19 cellular contexts compared by ENCODE assay signal in the genomic region with DNA sequence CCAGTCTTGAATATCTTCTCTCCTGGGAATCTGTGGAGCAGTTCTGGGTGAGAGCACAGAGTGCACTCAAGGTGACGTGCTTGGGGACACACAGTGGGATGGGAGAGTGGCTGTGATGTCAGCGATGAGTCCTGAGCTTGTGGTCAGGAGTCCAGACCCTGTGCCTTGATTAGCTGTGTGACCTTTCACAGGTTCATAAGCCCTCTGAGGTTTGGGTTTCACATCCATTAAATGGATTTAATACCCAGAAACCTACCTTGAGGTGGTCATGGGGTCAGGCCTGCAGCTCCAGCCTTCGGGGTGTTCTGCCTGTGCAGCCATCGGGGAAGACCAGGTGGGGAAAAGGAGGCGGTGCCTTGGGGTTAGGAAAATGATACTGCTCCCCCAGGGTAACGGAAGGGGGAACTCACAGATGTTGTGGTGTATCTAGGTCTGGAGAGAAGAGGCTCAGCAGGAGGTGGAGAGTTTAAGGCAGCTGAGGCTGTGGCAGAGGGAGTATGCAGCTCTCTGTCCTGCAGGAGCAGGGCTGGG. TPM values are rescaled to one million over a fixed set of nuclear protein-coding genes. Genes with fewer than 3 reads are reported as not detected.
DNase-seq lines count a peak whose midpoint lies in the region; ATAC-seq, FAIRE-seq and TF ChIP-seq lines count a peak whose summit lies in the region.
"Had no signal": no experiment of that assay in that cellular context is flagged by ENCODE, and none has a peak within 500 bp of the region (broad histone marks: within the 10 kb centered on the region; RNA-seq: fewer than 3 reads in every experiment).

No MANE protein-coding gene starts in this region.

- DNase-seq in OCI-LY7 (ENCODE audit: low spot score) (peak; percentile 17), frontal cortex (ENCODE audit: low spot score in 2 of 2) (no peak), T1000 (lab: John Stamatoyannopoulos, UW) (no peak), NCI-H1417 treated with DMSO at 0.1 percent for 48 hours (lab: John Stamatoyannopoulos, UW) (no peak), type B pancreatic cell (ENCODE audit: extremely low spot score, unreplicated experiment) (no peak)
- DNase-seq: activated CD4-positive, alpha-beta T cell treated with anti-CD3 and anti-CD28 coated beads, Interleukin-2, amount 10 ng/mL, durations not matched to agents 24 days and 14 days; activated naive CD8-positive, alpha-beta T cell treated with anti-CD3 and anti-CD28 coated beads, Interleukin-2, amount 10 ng/mL, durations not matched to agents 7 days and 5 days; activated T-cell treated with anti-CD3 and anti-CD28 coated beads, Interleukin-2, amount 50 U/mL, for 1 hour; Caco-2; H7; midbrain; NCI-H1436 treated with DMSO at 0.1 percent for 48 hours; NCI-H524 treated with DMSO at 0.1 percent for 48 hours; ovary had no signal

- CTCF ChIA-PET in OCI-LY7 (lab: Charles Lee; ENCODE audit: unreplicated experiment): no interaction called here

- no peak for FAIRE-seq in frontal cortex (lab: Jason Lieb, UNC)

- H3K4me2 ChIP-seq in BLaER1 treated with 17β-estradiol and CSF1 and Interleukin-3, amounts not matched to agents 10 nM and 100 nM: peak overlapping the region in 10 of 11 experiments; percentile 41 to 91 (median 78); a peak in 19 of 22 replicates
- H3K4me2 ChIP-seq in OCI-LY7 (ENCODE audit: low read length): no peak overlapping the region

- H3K4me1 Mint-ChIP-seq in type B pancreatic cell (ENCODE audit: unreplicated experiment): peaks cover 13% of the 10 kb centered on the region
- H3K4me1 Mint-ChIP-seq: activated CD4-positive, alpha-beta T cell treated with anti-CD3 and anti-CD28 coated beads, Interleukin-2, amount 10 ng/mL, durations not matched to agents 24 days and 14 days had no signal

- H3K36me3 ChIP-seq in BLaER1 treated with 17β-estradiol and CSF1 and Interleukin-3, amounts not matched to agents 10 nM and 100 nM: no peaks in the 10 kb centered on the region
- no peaks in the 10 kb centered on the region for H3K36me3 ChIP-seq in OCI-LY7 (ENCODE audit: insufficient read depth, low read length)
- H3K36me3 ChIP-seq: gastroesophageal sphincter, ovary had no signal

- TF ChIP-seq CTCF in OCI-LY7 (conservative IDR thresholded peaks at IDR 0.05; ENCODE audit: low read length): no peak
- no peak for TF ChIP-seq CTCF in type B pancreatic cell (conservative IDR thresholded peaks at IDR 0.05)

- no TSS peak for BruUV-seq in OCI-LY7 (replicated peaks; lab: Mats Ljungman, UMichigan)

- no peaks in the 10 kb centered on the region for H3K9me3 ChIP-seq in BLaER1 treated with 17β-estradiol and CSF1 and Interleukin-3, amounts not matched to agents 10 nM and 100 nM (replicated peaks in 1 of 11)
- H3K9me3 ChIP-seq in OCI-LY7 (ENCODE audit: low read length): no peaks in the 10 kb centered on the region
- H3K9me3 ChIP-seq: Caco-2, gastroesophageal sphincter, ovary had no signal

- no peak overlapping the region for H3K27ac Mint-ChIP-seq in type B pancreatic cell
- H3K27ac Mint-ChIP-seq: activated CD4-positive, alpha-beta T cell treated with anti-CD3 and anti-CD28 coated beads, Interleukin-2, amount 10 ng/mL, durations not matched to agents 24 days and 14 days; activated naive CD8-positive, alpha-beta T cell treated with anti-CD3 and anti-CD28 coated beads, Interleukin-2, amount 10 ng/mL, durations not matched to agents 7 days and 5 days had no signal

- H3K27ac ChIP-seq in BLaER1 treated with 17β-estradiol and CSF1 and Interleukin-3, amounts not matched to agents 10 nM and 100 nM: no peak overlapping the region
- no peak overlapping the region for H3K27ac ChIP-seq in OCI-LY7 (ENCODE audit: low read depth, low read length, poor library complexity, severe bottlenecking)
- H3K27ac ChIP-seq: gastroesophageal sphincter, ovary, skin epidermis had no signal

- H4K20me1 ChIP-seq in BLaER1 treated with 17β-estradiol and CSF1 and Interleukin-3, amounts not matched to agents 10 nM and 100 nM: peaks cover 0 to 3% (median 0%) of the 10 kb centered on the region in 11 experiments; a peak in 1 of 22 replicates
- H4K20me1 ChIP-seq in OCI-LY7 (ENCODE audit: insufficient read depth, low read length): no peaks in the 10 kb centered on the region

- H3K4me3 ChIP-seq in BLaER1 treated with 17β-estradiol and CSF1 and Interleukin-3, amounts not matched to agents 10 nM and 100 nM: no peak overlapping the region
- no peak overlapping the region for H3K4me3 ChIP-seq in OCI-LY7 (ENCODE audit: low read depth, low read length, poor library complexity, severe bottlenecking)
- H3K4me3 ChIP-seq: gastroesophageal sphincter, ovary, skin epidermis had no signal

- H3K27me3 ChIP-seq in BLaER1 treated with 17β-estradiol and CSF1 and Interleukin-3, amounts not matched to agents 10 nM and 100 nM: no peaks in the 10 kb centered on the region
- H3K27me3 ChIP-seq: ovary had no signal

- H3K9me2 ChIP-seq in OCI-LY7 (ENCODE audit: insufficient read depth, low read length): no peaks in the 10 kb centered on the region

- POLR2A ChIA-PET in OCI-LY7 (lab: Charles Lee): no interaction called here

- peak; percentile 45 for ATAC-seq in GM19397 (IDR thresholded peaks at IDR 0.05; ENCODE audit: unreplicated experiment)
- peak; percentile 36 for ATAC-seq in HG02938 (IDR thresholded peaks at IDR 0.05; ENCODE audit: unreplicated experiment)
- ATAC-seq: gastroesophageal sphincter had no signal

- 0 out of 22 replicates have a peak overlapping the region, but pooled peaks of 1 of the 11 experiments have one; percentile 2 for H3K9ac ChIP-seq in BLaER1 treated with 17β-estradiol and CSF1 and Interleukin-3, amounts not matched to agents 10 nM and 100 nM

- H3K79me2 ChIP-seq in OCI-LY7 (ENCODE audit: insufficient read depth, low read depth, low read length): no peaks in the 10 kb centered on the region

- no peaks in the 10 kb centered on the region for H3K36me3 Mint-ChIP-seq in type B pancreatic cell
- H3K36me3 Mint-ChIP-seq: activated naive CD8-positive, alpha-beta T cell treated with anti-CD3 and anti-CD28 coated beads, Interleukin-2, amount 10 ng/mL, durations not matched to agents 7 days and 5 days had no signal

- no peak overlapping the region for H2AFZ ChIP-seq in OCI-LY7 (ENCODE audit: low read length)

- H3K9me3 Mint-ChIP-seq in type B pancreatic cell: no peaks in the 10 kb centered on the region
- H3K9me3 Mint-ChIP-seq: activated CD4-positive, alpha-beta T cell treated with anti-CD3 and anti-CD28 coated beads, Interleukin-2, amount 10 ng/mL, durations not matched to agents 24 days and 14 days; activated naive CD8-positive, alpha-beta T cell treated with anti-CD3 and anti-CD28 coated beads, Interleukin-2, amount 10 ng/mL, durations not matched to agents 7 days and 5 days had no signal

- no peak overlapping the region for H3K4me3 Mint-ChIP-seq in type B pancreatic cell
- H3K4me3 Mint-ChIP-seq: activated CD4-positive, alpha-beta T cell treated with anti-CD3 and anti-CD28 coated beads, Interleukin-2, amount 10 ng/mL, durations not matched to agents 24 days and 14 days; activated naive CD8-positive, alpha-beta T cell treated with anti-CD3 and anti-CD28 coated beads, Interleukin-2, amount 10 ng/mL, durations not matched to agents 7 days and 5 days had no signal

- H3K27me3 Mint-ChIP-seq in type B pancreatic cell: peaks cover 10% of the 10 kb centered on the region

- intact Hi-C loops in OCI-LY7 (cut with micrococcal nuclease; ENCODE audit: unreplicated experiment): loop anchor here (10.0 kb wide), 1 partner anchor 318 kb away; no protein-coding TSS in a partner anchor

- H3K4me1 ChIP-seq in BLaER1 treated with 17β-estradiol and CSF1 and Interleukin-3, amounts not matched to agents 10 nM and 100 nM: peaks cover 43 to 75% (median 66%) of the 10 kb centered on the region in 10 experiments
- H3K4me1 ChIP-seq in OCI-LY7 (ENCODE audit: insufficient read depth, low read length, poor library complexity, severe bottlenecking): peaks cover 33% of the 10 kb centered on the region
- H3K4me1 ChIP-seq: Caco-2, gastroesophageal sphincter had no signal

RNA-seq across cellular contexts. Expression of a gene that starts 38.5 kb away (rescaled TPM):
- 11.1 and 12.0 TPM in 2 replicates for total RNA-seq in OCI-LY7 (2014; rRNA removed; shearing (Covaris generic))
- 18.3 and 20.4 TPM in 2 replicates for total RNA-seq in OCI-LY7 (2022)
- total RNA-seq in frontal cortex: 14.3 TPM
- total RNA-seq in type B pancreatic cell (ENCODE audit: low replicate concordance): 41.0 and 90.4 TPM in 2 replicates
